Comparison of ENCODE assay signal across 21 cellular contexts in genomic region chr1:33330376-33330890, GRCh38. TPM values are rescaled to one million over a fixed set of nuclear protein-coding genes. Genes with fewer than 3 reads are reported as not detected.
"Had no signal": no experiment of that assay in that cellular context is flagged by ENCODE, and none has a peak within 500 bp of the region (broad histone marks: within the 10 kb centered on the region; RNA-seq: fewer than 3 reads in every experiment).

No MANE protein-coding gene starts in this region.

- H2AFZ ChIP-seq: hepatocyte had no signal

- H3K4me3 ChIP-seq: hepatocyte, left lung, right lobe of liver, thoracic aorta, uterus had no signal

- H3K36me3 ChIP-seq: uterus had no signal

- H3K4me2 ChIP-seq: hepatocyte had no signal

- H3K9me3 ChIP-seq: left lung, right lobe of liver, thoracic aorta, uterus had no signal

- H3K27me3 ChIP-seq: hepatocyte, left lung, right lobe of liver, uterus had no signal

- H3K27ac ChIP-seq: hepatocyte, right lobe of liver had no signal

- DNase-seq: activated CD4-positive, alpha-beta T cell treated with anti-CD3 and anti-CD28 coated beads, Interleukin-2, amount 10 ng/mL, durations not matched to agents 24 days and 14 days; activated CD8-positive, alpha-beta memory T cell treated with anti-CD3 and anti-CD28 coated beads, Interleukin-2, amount 50 U/mL, for 48 hours; activated naive CD8-positive, alpha-beta T cell treated with anti-CD3 and anti-CD28 coated beads, Interleukin-2, amount 10 ng/mL, durations not matched to agents 7 days and 5 days; activated T-cell treated with anti-CD3 and anti-CD28 coated beads, Interleukin-2, amount 50 U/mL, for 72 hours; anterior cingulate cortex; endodermal cell; erythroblast; islet precursor cell; left lung; right lobe of liver; stimulated activated naive CD8-positive, alpha-beta T cell treated with anti-CD3 and anti-CD28 coated beads, Interleukin-15, amount 100 ng/mL, for 72 hours; T-helper 17 cell; uterus had no signal

RNA-seq across cellular contexts. Expression of gene A3GALT2, which starts 9.5 kb away (rescaled TPM):
- total RNA-seq: activated CD4-positive, alpha-beta T cell treated with anti-CD3 and anti-CD28 coated beads, Interleukin-2, amount 10 ng/mL, durations not matched to agents 24 days and 14 days; activated T-cell treated with anti-CD3 and anti-CD28 coated beads, Interleukin-2, amount 50 U/mL, for 72 hours; bronchial epithelial cell; cerebellum; dermis microvascular lymphatic vessel endothelial cell; endodermal cell; glomerular endothelial cell; hepatocyte; left lung; pulmonary artery endothelial cell; right lobe of liver; WTC11 had no signal
- polyA plus RNA-seq: hepatocyte had no signal
